In the genomic region with DNA sequence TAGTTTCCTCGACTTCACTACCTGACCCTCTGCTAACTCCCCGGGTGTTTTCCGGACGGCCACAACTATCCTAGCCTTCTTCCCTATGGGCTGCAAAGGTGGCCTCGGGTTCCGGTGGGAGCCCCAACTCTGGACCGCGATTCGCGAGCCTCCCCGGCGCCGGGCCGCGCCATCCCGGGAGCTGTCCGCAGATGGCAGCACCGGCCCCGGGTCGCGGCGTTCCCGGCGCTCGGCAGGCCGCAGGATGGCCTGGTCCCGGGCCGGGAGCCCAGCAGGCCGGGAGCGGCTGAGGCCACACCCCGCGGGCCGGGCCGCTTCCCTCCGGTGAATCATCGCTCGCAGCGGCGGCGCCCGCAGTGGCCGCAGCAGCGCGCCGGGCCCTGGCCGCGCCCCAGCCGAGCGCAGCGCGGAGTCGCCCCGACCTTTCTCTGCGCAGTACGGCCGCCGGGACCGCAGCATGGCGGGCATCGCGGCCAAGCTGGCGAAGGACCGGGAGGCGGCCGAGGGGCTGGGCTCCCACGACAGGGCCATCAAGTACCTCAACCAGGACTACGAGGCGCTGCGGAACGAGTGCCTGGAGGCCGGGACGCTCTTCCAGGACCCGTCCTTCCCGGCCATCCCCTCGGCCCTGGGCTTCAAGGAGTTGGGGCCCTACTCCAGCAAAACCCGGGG, we compare ENCODE assay signal across 1 cellular context.
TF ChIP-seq lines count a peak whose summit lies in the region.

A gene (plus strand): TSS at position 356 of the 672 bp plus-strand sequence. CDS start 102 bp downstream, at position 458.

TF ChIP-seq in HepG2, 621 proteins besides CTCF, POLR2A, EP300 and RAD21 (continued from another document and continues in another):
- TF ChIP-seq, protein P1, sequence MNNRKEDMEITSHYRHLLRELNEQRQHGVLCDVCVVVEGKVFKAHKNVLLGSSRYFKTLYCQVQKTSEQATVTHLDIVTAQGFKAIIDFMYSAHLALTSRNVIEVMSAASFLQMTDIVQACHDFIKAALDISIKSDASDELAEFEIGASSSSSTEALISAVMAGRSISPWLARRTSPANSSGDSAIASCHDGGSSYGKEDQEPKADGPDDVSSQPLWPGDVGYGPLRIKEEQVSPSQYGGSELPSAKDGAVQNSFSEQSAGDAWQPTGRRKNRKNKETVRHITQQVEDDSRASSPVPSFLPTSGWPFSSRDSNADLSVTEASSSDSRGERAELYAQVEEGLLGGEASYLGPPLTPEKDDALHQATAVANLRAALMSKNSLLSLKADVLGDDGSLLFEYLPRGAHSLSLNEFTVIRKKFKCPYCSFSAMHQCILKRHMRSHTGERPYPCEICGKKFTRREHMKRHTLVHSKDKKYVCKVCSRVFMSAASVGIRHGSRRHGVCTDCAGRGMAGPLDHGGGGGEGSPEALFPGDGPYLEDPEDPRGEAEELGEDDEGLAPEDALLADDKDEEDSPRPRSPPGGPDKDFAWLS (CRISPR knock-in tag; IDR thresholded peaks at IDR 0.05; ENCODE audit: borderline replicate concordance) = no peak
- no peak; the same call in 1 of the 2 replicates for TF ChIP-seq YEATS4 (CRISPR knock-in tag; IDR thresholded peaks at IDR 0.05; ENCODE audit: borderline replicate concordance)
- TF ChIP-seq, protein P2, sequence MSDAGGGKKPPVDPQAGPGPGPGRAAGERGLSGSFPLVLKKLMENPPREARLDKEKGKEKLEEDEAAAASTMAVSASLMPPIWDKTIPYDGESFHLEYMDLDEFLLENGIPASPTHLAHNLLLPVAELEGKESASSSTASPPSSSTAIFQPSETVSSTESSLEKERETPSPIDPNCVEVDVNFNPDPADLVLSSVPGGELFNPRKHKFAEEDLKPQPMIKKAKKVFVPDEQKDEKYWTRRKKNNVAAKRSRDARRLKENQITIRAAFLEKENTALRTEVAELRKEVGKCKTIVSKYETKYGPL (CRISPR knock-in tag; IDR thresholded peaks at IDR 0.05) = no peak
- TF ChIP-seq ZNF674 (CRISPR knock-in tag; IDR thresholded peaks at IDR 0.05; ENCODE audit: low read depth) = no peak
- peak; percentile 16; the same call in 1 of the 2 replicates for TF ChIP-seq ZNF263 (CRISPR knock-in tag; IDR thresholded peaks at IDR 0.05)
- TF ChIP-seq PTBP1 (IDR thresholded peaks at IDR 0.05; ENCODE audit: low read depth, low read length, poor library complexity, severe bottlenecking) = no peak
- TF ChIP-seq ZZZ3 (CRISPR knock-in tag; IDR thresholded peaks at IDR 0.05; ENCODE audit: borderline replicate concordance) = no peak; the same call in 1 of the 2 replicates
- 0 out of 2 replicates have a peak, but pooled peaks have one; percentile 10 for TF ChIP-seq ZNF768 (CRISPR knock-in tag; IDR thresholded peaks at IDR 0.05)
- TF ChIP-seq NFKBIZ (CRISPR knock-in tag; IDR thresholded peaks at IDR 0.05) = no peak
- no peak for TF ChIP-seq MTA1 (CRISPR knock-in tag; IDR thresholded peaks at IDR 0.05; ENCODE audit: borderline replicate concordance)
- TF ChIP-seq ZSCAN30 (CRISPR knock-in tag; IDR thresholded peaks at IDR 0.05) = no peak
- TF ChIP-seq PCBP2 (optimal IDR thresholded peaks at IDR 0.05; ENCODE audit: low read depth, low read length, poor library complexity, severe bottlenecking) = no peak
- TF ChIP-seq, protein P3, sequence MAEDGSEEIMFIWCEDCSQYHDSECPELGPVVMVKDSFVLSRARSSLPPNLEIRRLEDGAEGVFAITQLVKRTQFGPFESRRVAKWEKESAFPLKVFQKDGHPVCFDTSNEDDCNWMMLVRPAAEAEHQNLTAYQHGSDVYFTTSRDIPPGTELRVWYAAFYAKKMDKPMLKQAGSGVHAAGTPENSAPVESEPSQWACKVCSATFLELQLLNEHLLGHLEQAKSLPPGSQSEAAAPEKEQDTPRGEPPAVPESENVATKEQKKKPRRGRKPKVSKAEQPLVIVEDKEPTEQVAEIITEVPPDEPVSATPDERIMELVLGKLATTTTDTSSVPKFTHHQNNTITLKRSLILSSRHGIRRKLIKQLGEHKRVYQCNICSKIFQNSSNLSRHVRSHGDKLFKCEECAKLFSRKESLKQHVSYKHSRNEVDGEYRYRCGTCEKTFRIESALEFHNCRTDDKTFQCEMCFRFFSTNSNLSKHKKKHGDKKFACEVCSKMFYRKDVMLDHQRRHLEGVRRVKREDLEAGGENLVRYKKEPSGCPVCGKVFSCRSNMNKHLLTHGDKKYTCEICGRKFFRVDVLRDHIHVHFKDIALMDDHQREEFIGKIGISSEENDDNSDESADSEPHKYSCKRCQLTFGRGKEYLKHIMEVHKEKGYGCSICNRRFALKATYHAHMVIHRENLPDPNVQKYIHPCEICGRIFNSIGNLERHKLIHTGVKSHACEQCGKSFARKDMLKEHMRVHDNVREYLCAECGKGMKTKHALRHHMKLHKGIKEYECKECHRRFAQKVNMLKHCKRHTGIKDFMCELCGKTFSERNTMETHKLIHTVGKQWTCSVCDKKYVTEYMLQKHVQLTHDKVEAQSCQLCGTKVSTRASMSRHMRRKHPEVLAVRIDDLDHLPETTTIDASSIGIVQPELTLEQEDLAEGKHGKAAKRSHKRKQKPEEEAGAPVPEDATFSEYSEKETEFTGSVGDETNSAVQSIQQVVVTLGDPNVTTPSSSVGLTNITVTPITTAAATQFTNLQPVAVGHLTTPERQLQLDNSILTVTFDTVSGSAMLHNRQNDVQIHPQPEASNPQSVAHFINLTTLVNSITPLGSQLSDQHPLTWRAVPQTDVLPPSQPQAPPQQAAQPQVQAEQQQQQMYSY (CRISPR knock-in tag; IDR thresholded peaks at IDR 0.05) = 0 out of 2 replicates have a peak, but pooled peaks have one; percentile 41
- TF ChIP-seq TOE1 (CRISPR knock-in tag; IDR thresholded peaks at IDR 0.05) = no peak
- no peak for TF ChIP-seq RFXAP (CRISPR knock-in tag; IDR thresholded peaks at IDR 0.05; ENCODE audit: borderline replicate concordance)
- no peak for TF ChIP-seq PHF21A (CRISPR knock-in tag; IDR thresholded peaks at IDR 0.05)
- TF ChIP-seq, protein P4, sequence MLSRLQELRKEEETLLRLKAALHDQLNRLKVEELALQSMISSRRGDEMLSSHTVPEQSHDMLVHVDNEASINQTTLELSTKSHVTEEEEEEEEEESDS (CRISPR knock-in tag; IDR thresholded peaks at IDR 0.05; ENCODE audit: borderline replicate concordance) = no peak
- TF ChIP-seq SMARCC2 (IDR thresholded peaks at IDR 0.05) = no peak
- TF ChIP-seq ZNF430 (CRISPR knock-in tag; IDR thresholded peaks at IDR 0.05) = no peak
- TF ChIP-seq CHD4 (IDR thresholded peaks at IDR 0.05; ENCODE audit: borderline replicate concordance, low read length) = 0 out of 2 replicates have a peak, but pooled peaks have one; percentile 12
- TF ChIP-seq ZNF75D (CRISPR knock-in tag; IDR thresholded peaks at IDR 0.05; ENCODE audit: borderline replicate concordance) = no peak
- TF ChIP-seq ASH2L (IDR thresholded peaks at IDR 0.05; ENCODE audit: insufficient read length, low read depth, low read length) = no peak
- no peak for TF ChIP-seq ZNF616 (CRISPR knock-in tag; IDR thresholded peaks at IDR 0.05; ENCODE audit: low read depth)
- TF ChIP-seq ZNF367 (CRISPR knock-in tag; IDR thresholded peaks at IDR 0.05; ENCODE audit: borderline replicate concordance) = no peak
- TF ChIP-seq ZNF136 (CRISPR knock-in tag; IDR thresholded peaks at IDR 0.05; ENCODE audit: low read depth) = no peak
- TF ChIP-seq, protein P5, sequence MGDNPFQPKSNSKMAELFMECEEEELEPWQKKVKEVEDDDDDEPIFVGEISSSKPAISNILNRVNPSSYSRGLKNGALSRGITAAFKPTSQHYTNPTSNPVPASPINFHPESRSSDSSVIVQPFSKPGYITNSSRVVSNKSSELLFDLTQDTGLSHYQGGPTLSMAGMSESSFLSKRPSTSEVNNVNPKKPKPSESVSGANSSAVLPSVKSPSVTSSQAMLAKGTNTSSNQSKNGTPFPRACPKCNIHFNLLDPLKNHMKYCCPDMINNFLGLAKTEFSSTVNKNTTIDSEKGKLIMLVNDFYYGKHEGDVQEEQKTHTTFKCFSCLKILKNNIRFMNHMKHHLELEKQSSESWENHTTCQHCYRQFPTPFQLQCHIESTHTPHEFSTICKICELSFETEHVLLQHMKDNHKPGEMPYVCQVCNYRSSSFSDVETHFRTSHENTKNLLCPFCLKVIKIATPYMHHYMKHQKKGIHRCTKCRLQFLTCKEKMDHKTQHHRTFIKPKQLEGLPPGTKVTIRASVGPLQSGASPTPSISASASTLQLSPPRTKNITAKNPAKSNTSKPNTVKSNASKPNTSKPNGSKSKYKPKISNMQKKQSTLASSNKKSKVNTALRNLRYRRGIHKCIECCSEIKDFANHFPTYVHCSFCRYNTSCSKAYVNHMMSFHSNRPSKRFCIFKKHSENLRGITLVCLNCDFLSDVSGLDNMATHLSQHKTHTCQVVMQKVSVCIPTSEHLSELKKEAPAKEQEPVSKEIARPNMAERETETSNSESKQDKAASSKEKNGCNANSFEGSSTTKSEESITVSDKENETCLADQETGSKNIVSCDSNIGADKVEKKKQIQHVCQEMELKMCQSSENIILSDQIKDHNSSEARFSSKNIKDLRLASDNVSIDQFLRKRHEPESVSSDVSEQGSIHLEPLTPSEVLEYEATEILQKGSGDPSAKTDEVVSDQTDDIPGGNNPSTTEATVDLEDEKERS (CRISPR knock-in tag; IDR thresholded peaks at IDR 0.05) = no peak
- TF ChIP-seq ZNF572 (CRISPR knock-in tag; IDR thresholded peaks at IDR 0.05) = no peak
- no peak for TF ChIP-seq JDP2 (CRISPR knock-in tag; IDR thresholded peaks at IDR 0.05; ENCODE audit: borderline replicate concordance)
- no peak; the same call in 1 of the 2 replicates for TF ChIP-seq ISX (CRISPR knock-in tag; conservative IDR thresholded peaks at IDR 0.05)
- TF ChIP-seq HOXA7 (CRISPR knock-in tag; IDR thresholded peaks at IDR 0.05) = no peak
- TF ChIP-seq, protein P6, sequence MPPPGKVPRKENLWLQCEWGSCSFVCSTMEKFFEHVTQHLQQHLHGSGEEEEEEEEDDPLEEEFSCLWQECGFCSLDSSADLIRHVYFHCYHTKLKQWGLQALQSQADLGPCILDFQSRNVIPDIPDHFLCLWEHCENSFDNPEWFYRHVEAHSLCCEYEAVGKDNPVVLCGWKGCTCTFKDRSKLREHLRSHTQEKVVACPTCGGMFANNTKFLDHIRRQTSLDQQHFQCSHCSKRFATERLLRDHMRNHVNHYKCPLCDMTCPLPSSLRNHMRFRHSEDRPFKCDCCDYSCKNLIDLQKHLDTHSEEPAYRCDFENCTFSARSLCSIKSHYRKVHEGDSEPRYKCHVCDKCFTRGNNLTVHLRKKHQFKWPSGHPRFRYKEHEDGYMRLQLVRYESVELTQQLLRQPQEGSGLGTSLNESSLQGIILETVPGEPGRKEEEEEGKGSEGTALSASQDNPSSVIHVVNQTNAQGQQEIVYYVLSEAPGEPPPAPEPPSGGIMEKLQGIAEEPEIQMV (CRISPR knock-in tag; IDR thresholded peaks at IDR 0.05; ENCODE audit: low read depth) = peak; percentile 39; the same call in 1 of the 2 replicates
- peak; percentile 92 for TF ChIP-seq ZFY (CRISPR knock-in tag; IDR thresholded peaks at IDR 0.05)
- TF ChIP-seq ZNF253 (CRISPR knock-in tag; IDR thresholded peaks at IDR 0.05; ENCODE audit: borderline replicate concordance) = no peak
- no peak for TF ChIP-seq ZNF556 (CRISPR knock-in tag; IDR thresholded peaks at IDR 0.05; ENCODE audit: borderline replicate concordance)
- TF ChIP-seq, protein P7, sequence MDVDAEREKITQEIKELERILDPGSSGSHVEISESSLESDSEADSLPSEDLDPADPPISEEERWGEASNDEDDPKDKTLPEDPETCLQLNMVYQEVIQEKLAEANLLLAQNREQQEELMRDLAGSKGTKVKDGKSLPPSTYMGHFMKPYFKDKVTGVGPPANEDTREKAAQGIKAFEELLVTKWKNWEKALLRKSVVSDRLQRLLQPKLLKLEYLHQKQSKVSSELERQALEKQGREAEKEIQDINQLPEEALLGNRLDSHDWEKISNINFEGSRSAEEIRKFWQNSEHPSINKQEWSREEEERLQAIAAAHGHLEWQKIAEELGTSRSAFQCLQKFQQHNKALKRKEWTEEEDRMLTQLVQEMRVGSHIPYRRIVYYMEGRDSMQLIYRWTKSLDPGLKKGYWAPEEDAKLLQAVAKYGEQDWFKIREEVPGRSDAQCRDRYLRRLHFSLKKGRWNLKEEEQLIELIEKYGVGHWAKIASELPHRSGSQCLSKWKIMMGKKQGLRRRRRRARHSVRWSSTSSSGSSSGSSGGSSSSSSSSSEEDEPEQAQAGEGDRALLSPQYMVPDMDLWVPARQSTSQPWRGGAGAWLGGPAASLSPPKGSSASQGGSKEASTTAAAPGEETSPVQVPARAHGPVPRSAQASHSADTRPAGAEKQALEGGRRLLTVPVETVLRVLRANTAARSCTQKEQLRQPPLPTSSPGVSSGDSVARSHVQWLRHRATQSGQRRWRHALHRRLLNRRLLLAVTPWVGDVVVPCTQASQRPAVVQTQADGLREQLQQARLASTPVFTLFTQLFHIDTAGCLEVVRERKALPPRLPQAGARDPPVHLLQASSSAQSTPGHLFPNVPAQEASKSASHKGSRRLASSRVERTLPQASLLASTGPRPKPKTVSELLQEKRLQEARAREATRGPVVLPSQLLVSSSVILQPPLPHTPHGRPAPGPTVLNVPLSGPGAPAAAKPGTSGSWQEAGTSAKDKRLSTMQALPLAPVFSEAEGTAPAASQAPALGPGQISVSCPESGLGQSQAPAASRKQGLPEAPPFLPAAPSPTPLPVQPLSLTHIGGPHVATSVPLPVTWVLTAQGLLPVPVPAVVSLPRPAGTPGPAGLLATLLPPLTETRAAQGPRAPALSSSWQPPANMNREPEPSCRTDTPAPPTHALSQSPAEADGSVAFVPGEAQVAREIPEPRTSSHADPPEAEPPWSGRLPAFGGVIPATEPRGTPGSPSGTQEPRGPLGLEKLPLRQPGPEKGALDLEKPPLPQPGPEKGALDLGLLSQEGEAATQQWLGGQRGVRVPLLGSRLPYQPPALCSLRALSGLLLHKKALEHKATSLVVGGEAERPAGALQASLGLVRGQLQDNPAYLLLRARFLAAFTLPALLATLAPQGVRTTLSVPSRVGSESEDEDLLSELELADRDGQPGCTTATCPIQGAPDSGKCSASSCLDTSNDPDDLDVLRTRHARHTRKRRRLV (CRISPR knock-in tag; IDR thresholded peaks at IDR 0.05) = no peak
- TF ChIP-seq ZFAT (CRISPR knock-in tag; conservative IDR thresholded peaks at IDR 0.05) = no peak
- peak; percentile 78; the same call in 1 of the 2 replicates for TF ChIP-seq ZFYVE20 (CRISPR knock-in tag; IDR thresholded peaks at IDR 0.05; ENCODE audit: borderline replicate concordance, low read depth)
- TF ChIP-seq, protein P8, sequence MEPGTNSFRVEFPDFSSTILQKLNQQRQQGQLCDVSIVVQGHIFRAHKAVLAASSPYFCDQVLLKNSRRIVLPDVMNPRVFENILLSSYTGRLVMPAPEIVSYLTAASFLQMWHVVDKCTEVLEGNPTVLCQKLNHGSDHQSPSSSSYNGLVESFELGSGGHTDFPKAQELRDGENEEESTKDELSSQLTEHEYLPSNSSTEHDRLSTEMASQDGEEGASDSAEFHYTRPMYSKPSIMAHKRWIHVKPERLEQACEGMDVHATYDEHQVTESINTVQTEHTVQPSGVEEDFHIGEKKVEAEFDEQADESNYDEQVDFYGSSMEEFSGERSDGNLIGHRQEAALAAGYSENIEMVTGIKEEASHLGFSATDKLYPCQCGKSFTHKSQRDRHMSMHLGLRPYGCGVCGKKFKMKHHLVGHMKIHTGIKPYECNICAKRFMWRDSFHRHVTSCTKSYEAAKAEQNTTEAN (CRISPR knock-in tag; conservative IDR thresholded peaks at IDR 0.05) = 0 out of 2 replicates have a peak, but pooled peaks have one; percentile 17
